Comparison of ENCODE assay signal across 15 cellular contexts in the genomic region with DNA sequence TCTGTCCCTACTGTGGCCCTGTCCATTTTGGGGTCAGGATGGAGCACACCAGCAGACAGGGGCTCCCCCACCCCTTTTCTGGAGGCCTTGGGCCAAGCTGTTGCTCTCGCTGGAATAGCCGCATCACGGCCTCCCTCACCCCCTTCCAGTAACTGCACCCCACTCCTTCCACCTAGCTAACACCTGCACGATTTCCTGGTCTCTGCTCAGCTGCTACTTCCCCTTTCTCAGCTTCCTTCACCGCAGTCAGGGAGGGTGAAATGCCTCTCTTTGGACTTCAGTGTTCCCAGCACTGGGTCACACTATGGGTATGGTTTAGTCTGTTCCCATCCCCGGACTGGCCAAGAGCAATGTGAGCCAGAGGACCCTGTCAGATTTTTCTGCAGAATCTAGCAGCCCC.
DNase-seq lines count a peak whose midpoint lies in the region; ATAC-seq and TF ChIP-seq lines count a peak whose summit lies in the region.
"Had no signal": no experiment of that assay in that cellular context is flagged by ENCODE, and none has a peak within 500 bp of the region (broad histone marks: within the 10 kb centered on the region; RNA-seq: fewer than 3 reads in every experiment).

No MANE protein-coding gene starts in this region.

- WGBS in neuronal stem cell (ENCODE audit: extremely low coverage in 2 of 2, insufficient read length in 2 of 2, insufficient replicate concordance in 1 of 2), 2 donors: no CpG with 5 or more reads among the region's 6 CpGs
- 84% methylated on average over 6 of the region's 6 CpGs for WGBS in prostate gland

- H3K9ac ChIP-seq in neuronal stem cell (ENCODE audit: low read depth, low read length, poor library complexity): no peak overlapping the region

- H3K79me1 ChIP-seq in neuronal stem cell (ENCODE audit: low read depth, low read length): no peaks in the 10 kb centered on the region

- H3K36me3 ChIP-seq in neuronal stem cell (replicated peaks in 1 of 2; ENCODE audit: control insufficient read depth in 2 of 2, insufficient read depth in 2 of 2, low read length in 2 of 2) (no peaks in the 10 kb centered on the region), prostate gland (no peaks in the 10 kb centered on the region)
- H3K36me3 ChIP-seq: ovary had no signal

- no peak overlapping the region for H3K14ac ChIP-seq in neuronal stem cell (ENCODE audit: low read length)

- no peak overlapping the region for H4K8ac ChIP-seq in neuronal stem cell (ENCODE audit: low read depth, low read length)

- H2AFZ ChIP-seq in neuronal stem cell (ENCODE audit: low read length): no peak overlapping the region
- H2AFZ ChIP-seq: PC-9 had no signal

- no peak overlapping the region for H2AK5ac ChIP-seq in neuronal stem cell (ENCODE audit: low read depth, low read length)

- H2BK5ac ChIP-seq in neuronal stem cell (ENCODE audit: low read length): no peak overlapping the region

- H3K4me3 ChIP-seq in neuronal stem cell (ENCODE audit: low read length in 2 of 2) (no peak overlapping the region), prostate gland (no peak overlapping the region)
- H3K4me3 ChIP-seq: K562, lung, ovary, PC-9 had no signal

- H3K9me3 ChIP-seq in neuronal stem cell (replicated peaks in 1 of 2; ENCODE audit: control insufficient read depth in 2 of 2, insufficient read depth in 1 of 2, low read depth in 1 of 2, low read length in 2 of 2) (no peaks in the 10 kb centered on the region), prostate gland (no peaks in the 10 kb centered on the region)
- H3K9me3 ChIP-seq: ovary had no signal

- H3K4me1 ChIP-seq in neuronal stem cell (ENCODE audit: control insufficient read depth in 2 of 2, insufficient read depth in 1 of 2, low read depth in 1 of 2, low read length in 2 of 2) (no peaks in the 10 kb centered on the region), prostate gland (replicated peaks) (no peaks in the 10 kb centered on the region)

- TF ChIP-seq POLR2A in prostate gland (IDR thresholded peaks at IDR 0.05): no peak

- H2BK15ac ChIP-seq in neuronal stem cell (ENCODE audit: low read length): no peak overlapping the region

- DNase-seq in NOMO-1 treated with DMSO at 0.1 percent for 48 hours (lab: John Stamatoyannopoulos, UW; ENCODE audit: unreplicated experiment) (peak; percentile 13), NOMO-1 treated with dmso at 0.1 percent for 144 hours (lab: John Stamatoyannopoulos, UW; ENCODE audit: unreplicated experiment) (no peak), neuronal stem cell (ENCODE audit: low spot score) (no peak), DMS79 treated with DMSO at 0.1 percent for 48 hours (lab: John Stamatoyannopoulos, UW) (no peak), prostate gland (ENCODE audit: low spot score) (no peak)
- DNase-seq: 8988T, hypothalamus, ovary, PC-9, T-helper 9 cell had no signal

- intact Hi-C loops in prostate gland (cut with DNase I): no loop called here

- TF ChIP-seq CTCF in prostate gland (IDR thresholded peaks at IDR 0.05): no peak

- H2BK12ac ChIP-seq in neuronal stem cell (ENCODE audit: low read length): no peak overlapping the region

- H3K4me2 ChIP-seq in neuronal stem cell (ENCODE audit: insufficient read depth, low read length, poor library complexity, severe bottlenecking): no peak overlapping the region
- H3K4me2 ChIP-seq: PC-9 had no signal

- no peak overlapping the region for H3K27ac ChIP-seq in neuronal stem cell (replicated peaks; ENCODE audit: low read length)
- H3K27ac ChIP-seq in prostate gland: no peak overlapping the region
- H3K27ac ChIP-seq: ovary, PC-9 had no signal

- H3K27me3 ChIP-seq in neuronal stem cell (ENCODE audit: control insufficient read depth in 3 of 3, insufficient read depth in 3 of 3, low read depth in 1 of 3, low read length in 3 of 3) (peaks cover 0 to 5% (median 0%) of the 10 kb centered on the region in 3 experiments), prostate gland (replicated peaks; ENCODE audit: insufficient read depth) (no peaks in the 10 kb centered on the region)
- H3K27me3 ChIP-seq: ovary had no signal

- H3K18ac ChIP-seq in neuronal stem cell (ENCODE audit: low read length): no peak overlapping the region

- H3K23ac ChIP-seq in neuronal stem cell (ENCODE audit: low read depth, low read length, poor library complexity): peak overlapping the region; percentile 60

- no peak overlapping the region for H3K4ac ChIP-seq in neuronal stem cell (ENCODE audit: low read length)

- ATAC-seq in GM21786 (IDR thresholded peaks at IDR 0.05; ENCODE audit: unreplicated experiment) (peak; percentile 85), HG03432 (IDR thresholded peaks at IDR 0.05; ENCODE audit: unreplicated experiment) (peak; percentile 83)
- ATAC-seq in activated CD4-positive, CD25-positive, alpha-beta regulatory T cell treated with anti-CD3 and anti-CD28 coated beads, Interleukin-2, amount 50 U/mL, for 24 hours: no peak
- ATAC-seq: K562 had no signal

- H4K91ac ChIP-seq in neuronal stem cell (ENCODE audit: low read depth, low read length, poor library complexity): no peak overlapping the region

- no peak overlapping the region for H2BK120ac ChIP-seq in neuronal stem cell (ENCODE audit: low read depth, low read length)

Comparison
In these comparisons a context has a peak if more than half of its experiments do, and no peak if none do; other contexts are left out.
1. ATAC-seq: peak in GM21786 (single experiment) and HG03432 (single experiment); none in activated CD4-positive, CD25-positive, alpha-beta regulatory T cell treated with anti-CD3 and anti-CD28 coated beads, Interleukin-2, amount 50 U/mL, for 24 hours (0 of 2).